8 cellular contexts compared by ENCODE assay signal in genomic region chr5:148382961-148383360, GRCh38. TPM values are rescaled to one million over a fixed set of nuclear protein-coding genes. Genes with fewer than 3 reads are reported as not detected.
DNase-seq lines count a peak whose midpoint lies in the region; ATAC-seq, FAIRE-seq and TF ChIP-seq lines count a peak whose summit lies in the region.

No MANE protein-coding gene starts in this region.

- H3K36me3 Mint-ChIP-seq in activated naive CD8-positive, alpha-beta T cell treated with anti-CD3 and anti-CD28 coated beads for 36 hours, result peaks cover 49% of the 10 kb centered on the region

- ATAC-seq in GM19023 (IDR thresholded peaks at IDR 0.05; ENCODE audit: unreplicated experiment) (no peak), HG03025 (IDR thresholded peaks at IDR 0.05; ENCODE audit: low FRiP score, unreplicated experiment) (no peak)

- H3K36me3 ChIP-seq in suprapubic skin, result no peaks in the 10 kb centered on the region

- H3K4me3 ChIP-seq in suprapubic skin, result peak overlapping the region; percentile 74

- no peak overlapping the region for H3K27ac ChIP-seq in suprapubic skin

- no peak for TF ChIP-seq EP300 in suprapubic skin (IDR thresholded peaks at IDR 0.05)

- peaks cover 27% of the 10 kb centered on the region for H3K4me1 ChIP-seq in suprapubic skin

- H3K4me1 Mint-ChIP-seq in activated naive CD8-positive, alpha-beta T cell treated with anti-CD3 and anti-CD28 coated beads for 36 hours, result peaks cover 51% of the 10 kb centered on the region

- peak overlapping the region; percentile 99 for H3K27ac Mint-ChIP-seq in activated naive CD8-positive, alpha-beta T cell treated with anti-CD3 and anti-CD28 coated beads for 36 hours

- TF ChIP-seq CTCF in suprapubic skin (IDR thresholded peaks at IDR 0.05), result no peak

- no peak for TF ChIP-seq POLR2A in suprapubic skin (IDR thresholded peaks at IDR 0.05)

- H3K27me3 Mint-ChIP-seq in activated naive CD8-positive, alpha-beta T cell treated with anti-CD3 and anti-CD28 coated beads for 36 hours, result no peaks in the 10 kb centered on the region

- peak overlapping the region; percentile 98 for H3K4me3 Mint-ChIP-seq in activated naive CD8-positive, alpha-beta T cell treated with anti-CD3 and anti-CD28 coated beads for 36 hours

- H3K27me3 ChIP-seq in suprapubic skin, result no peaks in the 10 kb centered on the region

- no peak for FAIRE-seq in GM19239 (lab: Jason Lieb, UNC)

- 32% methylated on average over 4 of the region's 4 CpGs for WGBS in suprapubic skin

- DNase-seq in NCI-H82 (lab: John Stamatoyannopoulos, UW), result peak; percentile 12
- no peak for DNase-seq in NCI-H82 treated with DMSO at 0.1 percent for 48 hours (lab: John Stamatoyannopoulos, UW; ENCODE audit: unreplicated experiment)
- no peak for DNase-seq in activated naive CD8-positive, alpha-beta T cell treated with anti-CD3 and anti-CD28 coated beads for 36 hours
- DNase-seq in kidney tubule cell (ENCODE audit: low spot score), result peak; percentile 5
- DNase-seq in suprapubic skin (ENCODE audit: low spot score in 2 of 2), result no peak
- no peak for DNase-seq in GM19239 (ENCODE audit: insufficient read length, low spot score)

- no peaks in the 10 kb centered on the region for H3K9me3 ChIP-seq in suprapubic skin

- peaks cover 8% of the 10 kb centered on the region for H3K9me3 Mint-ChIP-seq in activated naive CD8-positive, alpha-beta T cell treated with anti-CD3 and anti-CD28 coated beads for 36 hours

RNA-seq across cellular contexts. Expression of gene FBXO38, which starts 0.8 kb away (rescaled TPM):
- 10 to 100 TPM; 35.9 to 38.8 TPM for total RNA-seq in activated naive CD8-positive, alpha-beta T cell treated with anti-CD3 and anti-CD28 coated beads for 36 hours
- total RNA-seq in suprapubic skin, result 10 to 100 TPM; 18.2 to 98.8 (median 33.1) TPM

RNA-seq across cellular contexts. Expression of gene SPINK9, which starts 47.6 kb away (rescaled TPM):
- not detected for total RNA-seq in activated naive CD8-positive, alpha-beta T cell treated with anti-CD3 and anti-CD28 coated beads for 36 hours
- not detected for total RNA-seq in suprapubic skin

Comparison
In these comparisons a context has a peak if more than half of its experiments do, and no peak if none do; other contexts are left out.
1. DNase-seq: peak in NCI-H82 (single experiment) and kidney tubule cell (single experiment); none in NCI-H82 treated with DMSO at 0.1 percent for 48 hours (single experiment), activated naive CD8-positive, alpha-beta T cell treated with anti-CD3 and anti-CD28 coated beads for 36 hours (single experiment), suprapubic skin (0 of 2) and GM19239 (single experiment).